17 cellular contexts compared by ENCODE assay signal in genomic region chr16:74073471-74073870, GRCh38.
DNase-seq lines count a peak whose midpoint lies in the region; ATAC-seq, FAIRE-seq and TF ChIP-seq lines count a peak whose summit lies in the region.
"Had no signal": no experiment of that assay in that cellular context is flagged by ENCODE, and none has a peak within 500 bp of the region (broad histone marks: within the 10 kb centered on the region; RNA-seq: fewer than 3 reads in every experiment).

No MANE protein-coding gene starts in this region.

- TF ChIP-seq EP300 in HepG2 (IDR thresholded peaks at IDR 0.05; ENCODE audit: low read depth in 2 of 2, low read length in 2 of 2): no peak
- TF ChIP-seq EP300 in HepG2 (CRISPR knock-in tag; IDR thresholded peaks at IDR 0.05; ENCODE audit: borderline replicate concordance): no peak

- H3K9me3 ChIP-seq in liver (ENCODE audit: control insufficient read depth in 4 of 4, low read length in 3 of 4) (peaks cover 0 to 3% (median 0%) of the 10 kb centered on the region in 4 donors), HepG2 (ENCODE audit: low read length) (peaks cover 6% of the 10 kb centered on the region; the same call in 1 of the 2 replicates)
- H3K9me3 ChIP-seq: Peyer's patch had no signal

- no peak for ATAC-seq in HepG2
- ATAC-seq in HG02642 (IDR thresholded peaks at IDR 0.05; ENCODE audit: poor library complexity, unreplicated experiment): no peak
- ATAC-seq: SK-N-SH treated with all-trans-retinoic acid at 6 μM for 48 hours had no signal

- BruUV-seq in HepG2 (replicated peaks; lab: Mats Ljungman, UMichigan): no TSS peak

- CTCF ChIA-PET in HepG2 (lab: Yijun Ruan, JAX; ENCODE audit: low intra/inter-chr PET ratio, low total read pairs): no interaction called here

- TF ChIP-seq RAD21 in liver (IDR thresholded peaks at IDR 0.05) (no peak), HepG2 (CRISPR knock-in tag; IDR thresholded peaks at IDR 0.05) (no peak)

- H3K36me3 ChIP-seq in liver (ENCODE audit: control insufficient read depth in 4 of 4, insufficient read depth in 3 of 4, low read depth in 1 of 4, low read length in 3 of 4) (no peaks in the 10 kb centered on the region), HepG2 (replicated peaks in 1 of 2; ENCODE audit: control insufficient read depth in 1 of 2, insufficient read depth in 2 of 2, low read length in 2 of 2) (no peaks in the 10 kb centered on the region)
- H3K36me3 ChIP-seq: Peyer's patch had no signal

- no peak overlapping the region for H2AFZ ChIP-seq in HepG2 (ENCODE audit: low read length)

- no peaks in the 10 kb centered on the region for H4K20me1 ChIP-seq in HepG2 (ENCODE audit: insufficient read depth, low read length)

- in situ Hi-C loops in HepG2 (cut with HindIII; ENCODE audit: extremely low pct_ligation_motif_present, low pct_unique_long_range_greater_than_20kb): no loop called here

- H3K27me3 ChIP-seq in liver (ENCODE audit: control insufficient read depth in 4 of 4, insufficient read depth in 4 of 4, low read length in 3 of 4): no peaks in the 10 kb centered on the region
- H3K27me3 ChIP-seq in HepG2 (ENCODE audit: control insufficient read depth in 1 of 2, insufficient read depth in 2 of 2, low read length in 2 of 2): peaks cover 3 to 14% of the 10 kb centered on the region in 2 experiments; a peak in 4 of 5 replicates
- H3K27me3 ChIP-seq: Peyer's patch had no signal

- H3K4me3 ChIP-seq in liver (ENCODE audit: low read depth in 1 of 3, low read length in 3 of 3): no peak overlapping the region
- H3K4me3 ChIP-seq in HepG2 (replicated peaks in 1 of 3; ENCODE audit: insufficient read depth in 1 of 3, low read depth in 2 of 3, low read length in 3 of 3): no peak overlapping the region
- H3K4me3 ChIP-seq: Peyer's patch had no signal

- H3K9ac ChIP-seq in liver (ENCODE audit: low read depth in 1 of 2, low read length in 2 of 2) (no peak overlapping the region), HepG2 (ENCODE audit: insufficient read depth, low read depth, low read length) (no peak overlapping the region)

- H3K27ac ChIP-seq in liver (ENCODE audit: low read depth in 1 of 2, low read length in 2 of 2) (no peak overlapping the region), HepG2 (ENCODE audit: extremely low read length, insufficient read depth, low read length) (no peak overlapping the region)
- H3K27ac ChIP-seq: 22Rv1, C4-2B, Peyer's patch had no signal

- FAIRE-seq in HepG2 (lab: Jason Lieb, UNC) (no peak), endometrium (lab: Jason Lieb, UNC) (peak; percentile 18)

- H3K79me2 ChIP-seq in HepG2 (ENCODE audit: insufficient read depth, low read length): no peaks in the 10 kb centered on the region

- DNase-seq in HepG2 (ENCODE audit: low spot score) (no peak), left kidney (ENCODE audit: low read depth, low spot score) (peak; percentile 54), occipital lobe (lab: John Stamatoyannopoulos, UW) (no peak), NCI-H2107 (lab: John Stamatoyannopoulos, UW) (no peak), NCI-H526 (lab: John Stamatoyannopoulos, UW) (no peak)
- DNase-seq: H7, NCI-H1048, NCI-H345, NCI-H774, Peyer's patch, Right ventricle myocardium superior had no signal

- TF ChIP-seq CTCF in liver (IDR thresholded peaks at IDR 0.05; ENCODE audit: low read depth, low read length, missing input control) (no peak), HepG2 (CRISPR knock-in tag; IDR thresholded peaks at IDR 0.05) (no peak)

- TF ChIP-seq POLR2A in HepG2 (IDR thresholded peaks at IDR 0.05; ENCODE audit: insufficient read depth in 1 of 2, low read depth in 2 of 2, low read length in 2 of 2): no peak

- intact Hi-C loops in HepG2 (cut with micrococcal nuclease; ENCODE audit: unreplicated experiment): no loop called here

- no peak overlapping the region for H3K4me2 ChIP-seq in HepG2 (ENCODE audit: low read depth, low read length)

- POLR2A ChIA-PET in HepG2 (lab: Yijun Ruan, JAX): no interaction called here

- H3K4me1 ChIP-seq in liver (ENCODE audit: control insufficient read depth in 4 of 4, insufficient read depth in 4 of 4, low read length in 3 of 4): peaks cover 0 to 3% (median 1%) of the 10 kb centered on the region in 4 donors
- no peaks in the 10 kb centered on the region for H3K4me1 ChIP-seq in HepG2 (ENCODE audit: insufficient read depth, low read length)
- H3K4me1 ChIP-seq: Peyer's patch had no signal

- 59% methylated on average over 3 of the region's 3 CpGs for WGBS in liver
- 64% methylated on average over 3 of the region's 3 CpGs for WGBS in HepG2 (ENCODE audit: low lambda C conversion rate)

TF ChIP-seq in liver, 16 proteins besides CTCF, POLR2A, EP300 and RAD21:
- TF ChIP-seq TAF1 (conservative IDR thresholded peaks at IDR 0.05): no peak
- TF ChIP-seq HNF4A (conservative IDR thresholded peaks at IDR 0.05): peak in 1 of 2 donors; percentile 31
- TF ChIP-seq EGR1 (IDR thresholded peaks at IDR 0.05; ENCODE audit: low read depth in 2 of 2): no peak
- TF ChIP-seq JUND (IDR thresholded peaks at IDR 0.05): peak in 1 of 2 donors; percentile 23
- TF ChIP-seq RXRA (IDR thresholded peaks at IDR 0.05): peak; percentile 29 to 70
- peak; percentile 37 for TF ChIP-seq FOXA2 (IDR thresholded peaks at IDR 0.05)
- TF ChIP-seq SP1 (IDR thresholded peaks at IDR 0.05): peak; percentile 7
- no peak for TF ChIP-seq ATF3 (IDR thresholded peaks at IDR 0.05)

TF ChIP-seq in HepG2, 621 proteins besides CTCF, POLR2A, EP300 and RAD21:
- TF ChIP-seq TOE1 (CRISPR knock-in tag; IDR thresholded peaks at IDR 0.05) (no peak), SPEN (CRISPR knock-in tag; IDR thresholded peaks at IDR 0.05; ENCODE audit: low read depth) (no peak), NRL (CRISPR knock-in tag; IDR thresholded peaks at IDR 0.05; ENCODE audit: borderline replicate concordance) (no peak), KLF12 (CRISPR knock-in tag; IDR thresholded peaks at IDR 0.05; ENCODE audit: borderline replicate concordance) (no peak), POLR2G (IDR thresholded peaks at IDR 0.05; ENCODE audit: low read depth, low read length) (no peak), CREBL2 (CRISPR knock-in tag; IDR thresholded peaks at IDR 0.05; ENCODE audit: borderline replicate concordance) (no peak), THAP7 (CRISPR knock-in tag; IDR thresholded peaks at IDR 0.05) (no peak), ZNF34 (CRISPR knock-in tag; IDR thresholded peaks at IDR 0.05; ENCODE audit: borderline replicate concordance) (no peak), JDP2 (CRISPR knock-in tag; IDR thresholded peaks at IDR 0.05; ENCODE audit: borderline replicate concordance) (no peak), MTA3 (CRISPR knock-in tag; IDR thresholded peaks at IDR 0.05) (no peak), ZNF501 (CRISPR knock-in tag; IDR thresholded peaks at IDR 0.05) (no peak)
